In genomic region chr20:59720013-59720412, GRCh38 we compare ENCODE assay signal across 29 cellular contexts.
"Had no signal": no experiment of that assay in that cellular context is flagged by ENCODE, and none has a peak within 500 bp of the region (broad histone marks: within the 10 kb centered on the region; RNA-seq: fewer than 3 reads in every experiment).

No MANE protein-coding gene starts in this region.

- DNase-seq: heart right ventricle; kidney glomerular epithelial cell; left cardiac atrium; lower lobe of right lung; mammary epithelial cell; mesenchymal stem cell; naive thymus-derived CD8-positive, alpha-beta T cell; occipital lobe; ovary; right cardiac atrium; stimulated activated CD4-positive, alpha-beta T cell treated with anti-CD3 and anti-CD28 coated beads, Interleukin-12 subunit alpha, Interleukin-12 subunit beta, amount 100 ng/mL, for 4 hours; stimulated activated CD4-positive, alpha-beta T cell treated with anti-CD3 and anti-CD28 coated beads, Interleukin-15, amount 100 ng/mL, for 24 hours; stimulated activated CD4-positive, alpha-beta T cell treated with anti-CD3 and anti-CD28 coated beads, Interleukin-2, amount 100 ng/mL, for 24 hours; stimulated activated CD4-positive, alpha-beta T cell treated with anti-CD3 and anti-CD28 coated beads, Interleukin-4, amount 100 ng/mL, for 1 hour; stimulated activated naive B cell treated with anti-CD40 and anti-IgM and Interleukin-4, amounts not matched to agents 10 μg/mL and 1 μg/mL and 100 μg/mL, for 72 hours; stimulated activated naive CD8-positive, alpha-beta T cell treated with anti-CD3 and anti-CD28 coated beads, Interleukin-15, Interleukin-2, amounts not matched to agents 100 U/mL and 50 U/mL, for 24 hours; stomach; testis; thyroid gland; transverse colon; upper lobe of right lung had no signal

- H3K9me3 Mint-ChIP-seq: neural crest cell had no signal

- H2AFZ ChIP-seq: hepatocyte had no signal

- H3K27ac Mint-ChIP-seq: naive thymus-derived CD8-positive, alpha-beta T cell; nephron; progenitor cell of endocrine pancreas; stimulated activated naive B cell treated with anti-CD40 and anti-IgM and Interleukin-4, amounts not matched to agents 10 μg/mL and 1 μg/mL and 100 μg/mL, for 72 hours had no signal

- H3K4me1 Mint-ChIP-seq: nephron, neural crest cell had no signal

- H3K4me3 ChIP-seq: heart right ventricle, hepatocyte, lower lobe of right lung, ovary, skin epidermis, stomach, testis, thyroid gland, transverse colon, upper lobe of right lung had no signal

- H3K9me3 ChIP-seq: heart right ventricle, lower lobe of right lung, neutrophil, ovary, stomach, testis, thyroid gland, transverse colon, upper lobe of right lung had no signal

- ATAC-seq: heart right ventricle; left cardiac atrium; left lobe of liver; lower lobe of right lung; naive thymus-derived CD8-positive, alpha-beta T cell; right cardiac atrium; sciatic nerve; stimulated activated naive B cell treated with anti-CD40 and anti-IgM and Interleukin-4, amounts not matched to agents 10 μg/mL and 1 μg/mL and 100 μg/mL, for 72 hours; stimulated activated naive CD8-positive, alpha-beta T cell treated with anti-CD3 and anti-CD28 coated beads, Interleukin-15, Interleukin-2, amounts not matched to agents 100 U/mL and 50 U/mL, for 24 hours; upper lobe of right lung had no signal

- H3K27me3 ChIP-seq: hepatocyte, ovary, testis, thyroid gland had no signal

- H3K36me3 ChIP-seq: heart right ventricle, lower lobe of right lung, neutrophil, ovary, stomach, thyroid gland, transverse colon, upper lobe of right lung had no signal

- H3K36me3 Mint-ChIP-seq: naive thymus-derived CD8-positive, alpha-beta T cell; stimulated activated naive B cell treated with anti-CD40 and anti-IgM and Interleukin-4, amounts not matched to agents 10 μg/mL and 1 μg/mL and 100 μg/mL, for 72 hours had no signal

- H3K4me2 ChIP-seq: hepatocyte had no signal

- H3K4me3 Mint-ChIP-seq: naive thymus-derived CD8-positive, alpha-beta T cell; nephron; neural crest cell; stimulated activated naive B cell treated with anti-CD40 and anti-IgM and Interleukin-4, amounts not matched to agents 10 μg/mL and 1 μg/mL and 100 μg/mL, for 72 hours had no signal

- H3K27ac ChIP-seq: heart right ventricle, hepatocyte, lower lobe of right lung, neutrophil, ovary, skin epidermis, stomach, testis, thyroid gland, transverse colon, upper lobe of right lung had no signal

- H3K4me1 ChIP-seq: testis, thyroid gland, transverse colon had no signal
